ENCODE assay signal across 2 cellular contexts in the genomic region with DNA sequence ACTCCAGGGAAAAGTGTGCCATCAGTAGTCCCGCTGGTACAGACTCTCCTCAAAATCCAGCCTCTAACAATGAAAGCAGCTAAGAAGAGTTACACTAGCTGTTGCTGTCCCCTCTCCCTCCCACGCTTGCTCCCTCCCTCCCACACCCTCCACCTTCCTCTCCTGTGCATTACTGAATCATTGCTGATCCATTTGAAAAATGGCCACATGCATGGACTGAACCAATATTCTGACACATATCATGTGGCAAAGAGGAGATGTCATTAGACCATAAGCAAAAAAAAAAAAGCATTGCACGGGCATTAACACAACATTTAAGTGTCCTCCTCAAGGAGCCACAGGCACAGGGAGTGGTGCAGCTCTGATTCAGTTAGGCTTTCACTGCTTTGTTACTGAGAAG.
TF ChIP-seq lines count a peak whose summit lies in the region.

No MANE protein-coding gene starts in this region.

TF ChIP-seq in IMR-90, 13 proteins besides CTCF, POLR2A, EP300 and RAD21:
- TF ChIP-seq, protein P1, sequence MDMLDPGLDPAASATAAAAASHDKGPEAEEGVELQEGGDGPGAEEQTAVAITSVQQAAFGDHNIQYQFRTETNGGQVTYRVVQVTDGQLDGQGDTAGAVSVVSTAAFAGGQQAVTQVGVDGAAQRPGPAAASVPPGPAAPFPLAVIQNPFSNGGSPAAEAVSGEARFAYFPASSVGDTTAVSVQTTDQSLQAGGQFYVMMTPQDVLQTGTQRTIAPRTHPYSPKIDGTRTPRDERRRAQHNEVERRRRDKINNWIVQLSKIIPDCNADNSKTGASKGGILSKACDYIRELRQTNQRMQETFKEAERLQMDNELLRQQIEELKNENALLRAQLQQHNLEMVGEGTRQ (IDR thresholded peaks at IDR 0.05; ENCODE audit: low read depth, low read length), result peak; percentile 18; the same call in 1 of the 2 replicates
- TF ChIP-seq RFX5 (IDR thresholded peaks at IDR 0.05; ENCODE audit: low read depth, low read length), result no peak

TF ChIP-seq in H1, 55 proteins besides CTCF, POLR2A, EP300 and RAD21:
- no peak for TF ChIP-seq FOSL1 (IDR thresholded peaks at IDR 0.05; ENCODE audit: insufficient read depth, low read depth, low read length)
- TF ChIP-seq, protein P1 (IDR thresholded peaks at IDR 0.05; ENCODE audit: low read length), result no peak
- no peak for TF ChIP-seq JUN (IDR thresholded peaks at IDR 0.05; ENCODE audit: low read depth, low read length)
- TF ChIP-seq EZH2 (IDR thresholded peaks at IDR 0.05; ENCODE audit: low read depth, low read length, severe bottlenecking), result no peak
- no peak for TF ChIP-seq CHD1 (IDR thresholded peaks at IDR 0.05; ENCODE audit: low read depth, low read length)
- TF ChIP-seq, protein P2, sequence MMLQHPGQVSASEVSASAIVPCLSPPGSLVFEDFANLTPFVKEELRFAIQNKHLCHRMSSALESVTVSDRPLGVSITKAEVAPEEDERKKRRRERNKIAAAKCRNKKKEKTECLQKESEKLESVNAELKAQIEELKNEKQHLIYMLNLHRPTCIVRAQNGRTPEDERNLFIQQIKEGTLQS (IDR thresholded peaks at IDR 0.05; ENCODE audit: insufficient read depth, low read depth, low read length), result no peak
- TF ChIP-seq SP2 (IDR thresholded peaks at IDR 0.05; ENCODE audit: low read length), result no peak
- no peak for TF ChIP-seq JUND (IDR thresholded peaks at IDR 0.05; ENCODE audit: low read length)
- TF ChIP-seq SP1 (IDR thresholded peaks at IDR 0.05; ENCODE audit: low read depth, low read length), result no peak
- TF ChIP-seq, protein P3, sequence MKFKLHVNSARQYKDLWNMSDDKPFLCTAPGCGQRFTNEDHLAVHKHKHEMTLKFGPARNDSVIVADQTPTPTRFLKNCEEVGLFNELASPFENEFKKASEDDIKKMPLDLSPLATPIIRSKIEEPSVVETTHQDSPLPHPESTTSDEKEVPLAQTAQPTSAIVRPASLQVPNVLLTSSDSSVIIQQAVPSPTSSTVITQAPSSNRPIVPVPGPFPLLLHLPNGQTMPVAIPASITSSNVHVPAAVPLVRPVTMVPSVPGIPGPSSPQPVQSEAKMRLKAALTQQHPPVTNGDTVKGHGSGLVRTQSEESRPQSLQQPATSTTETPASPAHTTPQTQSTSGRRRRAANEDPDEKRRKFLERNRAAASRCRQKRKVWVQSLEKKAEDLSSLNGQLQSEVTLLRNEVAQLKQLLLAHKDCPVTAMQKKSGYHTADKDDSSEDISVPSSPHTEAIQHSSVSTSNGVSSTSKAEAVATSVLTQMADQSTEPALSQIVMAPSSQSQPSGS (IDR thresholded peaks at IDR 0.05; ENCODE audit: low read length), result no peak
- no peak for TF ChIP-seq CBX5 (IDR thresholded peaks at IDR 0.05; ENCODE audit: low read depth, low read length)
- no peak for TF ChIP-seq SIN3A (conservative IDR thresholded peaks at IDR 0.05 in 1 of 2, IDR thresholded peaks at IDR 0.05 in 1 of 2; ENCODE audit: low read depth in 1 of 2, low read length in 2 of 2)
- no peak for TF ChIP-seq HDAC2 (IDR thresholded peaks at IDR 0.05; ENCODE audit: borderline replicate concordance in 1 of 2, low read depth in 2 of 2, low read length in 2 of 2)
- no peak for TF ChIP-seq SAP30 (IDR thresholded peaks at IDR 0.05; ENCODE audit: insufficient read depth, insufficient replicate concordance, low read length)
